8 cellular contexts compared by ENCODE assay signal in the genomic region with DNA sequence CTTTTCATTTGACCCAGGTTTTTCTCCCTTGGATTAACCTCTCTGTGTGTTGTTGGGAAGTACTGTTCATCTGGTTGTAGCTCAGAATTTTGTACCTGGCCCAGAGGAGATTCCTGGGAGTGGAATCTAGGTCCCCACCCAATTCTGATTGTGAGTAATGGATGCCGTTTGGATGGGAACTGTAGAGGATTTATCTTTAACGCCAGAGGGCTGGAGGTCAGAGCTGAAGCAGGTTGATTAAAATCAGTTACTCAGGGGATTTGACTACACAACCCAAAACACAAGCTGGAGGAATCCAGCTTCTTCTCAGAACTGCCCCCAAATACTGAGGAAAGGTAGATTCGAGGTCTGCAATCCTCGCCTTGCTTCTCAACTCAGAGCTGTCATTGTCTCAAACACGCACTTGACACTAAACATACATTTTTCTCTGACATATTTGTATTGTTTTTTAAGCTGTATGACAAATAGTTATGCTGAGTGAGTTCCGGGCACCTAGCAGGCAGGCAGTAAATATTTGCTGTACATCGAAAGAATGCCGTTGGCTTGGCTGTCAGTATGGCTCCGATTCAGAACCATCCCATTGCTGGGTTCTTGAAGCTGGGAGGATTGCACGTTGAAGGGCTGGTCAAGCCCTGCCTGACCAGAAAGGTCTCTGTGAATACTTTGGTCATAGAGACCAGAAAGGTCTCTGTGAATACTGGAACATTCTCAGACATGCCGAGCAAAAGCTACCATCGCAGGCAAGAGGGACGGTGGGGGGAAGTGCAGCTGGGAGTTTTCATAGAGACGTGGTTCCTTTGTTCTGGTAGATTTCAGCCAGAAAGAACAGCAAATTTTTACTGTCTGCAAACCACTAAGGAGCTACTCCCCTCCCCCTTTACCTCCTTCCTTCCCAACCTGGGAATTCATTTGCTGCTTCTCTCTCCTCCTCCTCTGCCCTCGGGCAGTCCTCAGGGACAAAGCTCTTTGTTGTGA.
DNase-seq lines count a peak whose midpoint lies in the region; ATAC-seq and TF ChIP-seq lines count a peak whose summit lies in the region.

No MANE protein-coding gene starts in this region.

- peaks cover 0 to 25% (median 0%) of the 10 kb centered on the region in 5 donors for H3K27me3 Mint-ChIP-seq in naive thymus-derived CD4-positive, alpha-beta T cell

- no peaks in the 10 kb centered on the region; the same call in 1 of the 2 replicates for H4K20me1 ChIP-seq in DND-41 (ENCODE audit: insufficient read depth, low read length)

- H3K4me1 Mint-ChIP-seq in naive thymus-derived CD4-positive, alpha-beta T cell, result peaks cover 23 to 43% (median 35%) of the 10 kb centered on the region in 7 donors

- peaks cover 9% of the 10 kb centered on the region for H3K27me3 ChIP-seq in DND-41 (ENCODE audit: insufficient read depth, low read length, poor library complexity)
- no peaks in the 10 kb centered on the region for H3K27me3 ChIP-seq in colonic mucosa
- no peaks in the 10 kb centered on the region for H3K27me3 ChIP-seq in naive thymus-derived CD4-positive, alpha-beta T cell (ENCODE audit: control insufficient read depth in 2 of 2, insufficient read depth in 2 of 2, low read length in 2 of 2)

- H3K9me3 Mint-ChIP-seq in naive thymus-derived CD4-positive, alpha-beta T cell, result peaks cover 0 to 2% (median 0%) of the 10 kb centered on the region in 11 donors

- H3K4me3 Mint-ChIP-seq in naive thymus-derived CD4-positive, alpha-beta T cell, result peak overlapping the region; percentile 76 to 94 (median 86)

- no peaks in the 10 kb centered on the region for H3K9me3 ChIP-seq in DND-41 (ENCODE audit: insufficient read depth, low read length, severe bottlenecking)
- H3K9me3 ChIP-seq in colonic mucosa, result no peaks in the 10 kb centered on the region
- no peaks in the 10 kb centered on the region for H3K9me3 ChIP-seq in naive thymus-derived CD4-positive, alpha-beta T cell (ENCODE audit: control insufficient read depth in 2 of 3, low read length in 3 of 3)

- CTCF ChIA-PET in naive thymus-derived CD4-positive, alpha-beta T cell (lab: Charles Lee), result interaction anchor here (0.6 to 3.2 kb wide), 5 partner anchors 10 to 857 kb away, joined by 3 to 12 read pairs (median 3); no protein-coding TSS in a partner anchor

- POLR2A ChIA-PET in naive thymus-derived CD4-positive, alpha-beta T cell (lab: Charles Lee), result no interaction called here

- peak overlapping the region; percentile 84 for H2AFZ ChIP-seq in DND-41 (ENCODE audit: low read depth, low read length)

- H3K36me3 ChIP-seq in DND-41 (ENCODE audit: insufficient read depth, low read length) (no peaks in the 10 kb centered on the region), colonic mucosa (no peaks in the 10 kb centered on the region)
- H3K36me3 ChIP-seq in naive thymus-derived CD4-positive, alpha-beta T cell (ENCODE audit: control insufficient read depth in 2 of 3, insufficient read depth in 3 of 3, low read length in 3 of 3), result no peaks in the 10 kb centered on the region

- intact Hi-C loops in colonic mucosa (cut with DNase I), result loop anchor here (5.0 kb wide), 2 partner anchors 548 to 853 kb away; no protein-coding TSS in a partner anchor
- intact Hi-C loops in naive thymus-derived CD4-positive, alpha-beta T cell (cut with micrococcal nuclease), result loop anchor here in 1 of 2 donors (1.0 kb wide), 1 partner anchor 851 kb away; no protein-coding TSS in a partner anchor

- H3K27ac Mint-ChIP-seq in naive thymus-derived CD4-positive, alpha-beta T cell, result peak overlapping the region in 7 of 9 donors; percentile 10 to 90 (median 60)

- TF ChIP-seq CTCF in DND-41 (IDR thresholded peaks at IDR 0.05; ENCODE audit: borderline replicate concordance, extremely low read depth, low read length, poor library complexity, severe bottlenecking) (no peak), colonic mucosa (IDR thresholded peaks at IDR 0.05) (no peak)

- H3K4me3 ChIP-seq in DND-41 (ENCODE audit: low read depth in 1 of 2, low read length in 2 of 2) (peak overlapping the region in 1 of 2 experiments; percentile 54; a peak in 2 of 4 replicates), colonic mucosa (peak overlapping the region; percentile 28)
- H3K4me3 ChIP-seq in naive thymus-derived CD4-positive, alpha-beta T cell (ENCODE audit: low read length), result peak overlapping the region; percentile 81

- H3K4me1 ChIP-seq in DND-41 (ENCODE audit: insufficient read depth, low read length), result peaks cover 32% of the 10 kb centered on the region
- no peaks in the 10 kb centered on the region for H3K4me1 ChIP-seq in colonic mucosa
- peaks cover 21 to 22% of the 10 kb centered on the region in 2 donors for H3K4me1 ChIP-seq in naive thymus-derived CD4-positive, alpha-beta T cell (ENCODE audit: control insufficient read depth in 2 of 2, insufficient read depth in 2 of 2, low read length in 2 of 2)

- peak overlapping the region; percentile 70 for H3K4me2 ChIP-seq in DND-41 (ENCODE audit: insufficient read depth, low read length)

- DNase-seq in DND-41, result no peak
- peak; percentile 61 for DNase-seq in NCI-H2029 treated with DMSO at 0.1 percent for 48 hours (lab: John Stamatoyannopoulos, UW)
- DNase-seq in colonic mucosa, result no peak
- no peak for DNase-seq in naive thymus-derived CD4-positive, alpha-beta T cell
- DNase-seq in NCI-H1105 (lab: John Stamatoyannopoulos, UW), result no peak
- no peak for DNase-seq in NCI-H2107 (lab: John Stamatoyannopoulos, UW)
- no peak for DNase-seq in medulla oblongata (ENCODE audit: extremely low spot score)

- H3K27ac ChIP-seq in DND-41 (ENCODE audit: low read length) (no peak overlapping the region), colonic mucosa (peak overlapping the region; percentile 39)
- peak overlapping the region; percentile 48 for H3K27ac ChIP-seq in naive thymus-derived CD4-positive, alpha-beta T cell (ENCODE audit: low read depth, low read length)

- ATAC-seq in DND-41 (ENCODE audit: insufficient read depth, low read depth) (no peak), HG03354 (IDR thresholded peaks at IDR 0.05; ENCODE audit: poor library complexity, severe bottlenecking, unreplicated experiment) (no peak)
- no peak for ATAC-seq in naive thymus-derived CD4-positive, alpha-beta T cell

- no peak overlapping the region for H3K9ac ChIP-seq in DND-41 (ENCODE audit: low read depth, low read length)
- H3K9ac ChIP-seq in colonic mucosa (ENCODE audit: low read depth in 2 of 2, low read length in 2 of 2), result peak overlapping the region in 1 of 2 donors; percentile 36

- no peaks in the 10 kb centered on the region for H3K79me2 ChIP-seq in DND-41 (ENCODE audit: insufficient read depth, low read length)

- peaks cover 0 to 1% (median 0%) of the 10 kb centered on the region in 5 donors for H3K36me3 Mint-ChIP-seq in naive thymus-derived CD4-positive, alpha-beta T cell
